Comparison of ENCODE assay signal across 21 cellular contexts in the genomic region with DNA sequence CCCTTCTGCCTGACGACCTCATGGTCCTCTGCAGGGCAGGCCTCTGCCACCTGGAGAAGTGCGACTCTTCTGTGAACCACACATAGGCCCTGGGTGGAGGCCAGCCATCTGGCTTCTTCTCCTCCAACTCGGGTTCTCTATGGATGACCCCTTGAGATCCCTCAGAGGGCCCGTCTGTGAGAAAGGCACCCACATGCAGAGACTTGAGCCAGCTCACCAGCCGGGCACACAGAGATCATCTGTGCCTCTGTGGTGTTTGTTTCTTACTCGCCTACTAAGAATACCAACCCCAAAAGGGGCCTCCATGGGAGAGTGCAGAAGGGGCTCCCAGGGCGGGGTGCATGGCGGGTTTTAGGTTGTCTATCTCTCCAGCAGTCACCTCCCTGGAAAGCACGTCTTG.
"Had no signal": no experiment of that assay in that cellular context is flagged by ENCODE, and none has a peak within 500 bp of the region (broad histone marks: within the 10 kb centered on the region; RNA-seq: fewer than 3 reads in every experiment).

No MANE protein-coding gene starts in this region.

- DNase-seq: dermis blood vessel endothelial cell; dorsolateral prefrontal cortex; effector CD4-positive, alpha-beta T cell; effector memory CD4-positive, alpha-beta T cell; foreskin keratinocyte; hypothalamus; immature natural killer cell; islet precursor cell; kidney; kidney glomerular epithelial cell; left ventricle myocardium superior; lower lobe of right lung; mesenchymal stem cell; mucosa of descending colon had no signal

- H3K27me3 ChIP-seq: foreskin keratinocyte, heart left ventricle, hepatocyte had no signal

- H3K4me1 ChIP-seq: esophagus muscularis mucosa, foreskin keratinocyte, gastroesophageal sphincter, heart left ventricle, left lung, lower lobe of right lung had no signal

- H3K9me3 Mint-ChIP-seq: immature natural killer cell had no signal

- H3K36me3 ChIP-seq: esophagus muscularis mucosa, gastroesophageal sphincter, heart left ventricle, left lung, lower lobe of right lung had no signal

- H2AFZ ChIP-seq: hepatocyte had no signal

- H3K27ac ChIP-seq: coronary artery, dorsolateral prefrontal cortex, esophagus muscularis mucosa, foreskin keratinocyte, gastroesophageal sphincter, heart left ventricle, hepatocyte, left lung, lower lobe of right lung had no signal

- H3K4me2 ChIP-seq: hepatocyte had no signal

- ATAC-seq: foreskin keratinocyte, gastroesophageal sphincter, left lung, left ventricle myocardium superior, lower lobe of right lung, mucosa of descending colon had no signal

- H3K36me3 Mint-ChIP-seq: immature natural killer cell, mesothelial cell of epicardium had no signal

- H3K4me3 Mint-ChIP-seq: immature natural killer cell, mesothelial cell of epicardium had no signal

- H3K4me1 Mint-ChIP-seq: immature natural killer cell, mesothelial cell of epicardium had no signal

- H3K4me3 ChIP-seq: coronary artery, dorsolateral prefrontal cortex, esophagus muscularis mucosa, gastroesophageal sphincter, heart left ventricle, hepatocyte, left lung, lower lobe of right lung, mucosa of descending colon had no signal

- H3K79me2 ChIP-seq: hepatocyte had no signal

- H3K9me3 ChIP-seq: esophagus muscularis mucosa, gastroesophageal sphincter, lower lobe of right lung, mucosa of descending colon had no signal

- H3K27ac Mint-ChIP-seq: immature natural killer cell, mesothelial cell of epicardium had no signal
